20 cellular contexts compared by ENCODE assay signal in genomic region chr13:24131749-24132148, GRCh38. TPM values are rescaled to one million over a fixed set of nuclear protein-coding genes. Genes with fewer than 3 reads are reported as not detected.
DNase-seq lines count a peak whose midpoint lies in the region; ATAC-seq, FAIRE-seq and TF ChIP-seq lines count a peak whose summit lies in the region.
"Had no signal": no experiment of that assay in that cellular context is flagged by ENCODE, and none has a peak within 500 bp of the region (broad histone marks: within the 10 kb centered on the region; RNA-seq: fewer than 3 reads in every experiment).

No MANE protein-coding gene starts in this region.

- H3K36me3 ChIP-seq in H1 (ENCODE audit: control insufficient read depth in 2 of 4, insufficient read depth in 4 of 4, low read length in 3 of 4) = no peaks in the 10 kb centered on the region; a peak in 1 of 8 replicates
- H3K36me3 ChIP-seq: BLaER1 treated with 17β-estradiol and CSF1 and Interleukin-3, amounts not matched to agents 10 nM and 100 nM; HAP-1 had no signal

- H3K9ac ChIP-seq in H1 (replicated peaks in 1 of 4; ENCODE audit: extremely low read depth in 1 of 4, low read depth in 3 of 4, low read length in 3 of 4) = no peak overlapping the region
- H3K9ac ChIP-seq: BLaER1 treated with 17β-estradiol and CSF1 and Interleukin-3, amounts not matched to agents 10 nM and 100 nM had no signal

- no peak for TF ChIP-seq POLR2A in H1 (IDR thresholded peaks at IDR 0.05; ENCODE audit: control extremely low read depth in 1 of 2, low read depth in 2 of 2, low read length in 2 of 2)

- no peak overlapping the region for H3K27ac ChIP-seq in H1 (ENCODE audit: low read depth, low read length)
- H3K27ac ChIP-seq: BLaER1 treated with 17β-estradiol and CSF1 and Interleukin-3, amounts not matched to agents 10 nM and 100 nM had no signal

- H4K8ac ChIP-seq in H1 (ENCODE audit: extremely low read depth, insufficient read depth, low read length) = no peak overlapping the region

- no peaks in the 10 kb centered on the region for H3K23me2 ChIP-seq in H1 (ENCODE audit: low read depth, low read length)

- POLR2A ChIA-PET in activated CD4-positive, alpha-beta T cell treated with anti-CD3 and anti-CD28 coated beads for 36 hours (lab: Charles Lee) = no interaction called here
- POLR2A ChIA-PET in activated CD4-positive, alpha-beta T cell treated with anti-CD3 and anti-CD28 coated beads, Interleukin-2, amount 10 ng/mL, durations not matched to agents 7 days and 5 days (lab: Charles Lee) = no interaction called here
- POLR2A ChIA-PET in H1 (lab: Charles Lee; ENCODE audit: partially characterized antibody) = interaction anchor here (0.6 kb wide), 1 partner anchor 116 kb away, joined by 3 read pairs; no protein-coding TSS in a partner anchor

- no peak overlapping the region for H4K91ac ChIP-seq in H1 (replicated peaks; ENCODE audit: insufficient read length, low read length)

- no peak overlapping the region for H3K4ac ChIP-seq in H1 (replicated peaks; ENCODE audit: insufficient read length, low read depth, low read length)

- H3K4me2 ChIP-seq in H1 (ENCODE audit: insufficient read depth in 1 of 2, low read depth in 2 of 2, low read length in 2 of 2) = no peak overlapping the region
- H3K4me2 ChIP-seq: BLaER1 treated with 17β-estradiol and CSF1 and Interleukin-3, amounts not matched to agents 10 nM and 100 nM had no signal

- no peak for FAIRE-seq in H1 (lab: Jason Lieb, UNC)
- FAIRE-seq: GM12878, HTR-8/SVneo had no signal

- no peaks in the 10 kb centered on the region for H3K79me1 ChIP-seq in H1 (ENCODE audit: low read depth, low read length)

- H4K20me1 ChIP-seq in H1 (replicated peaks in 1 of 2; ENCODE audit: control insufficient read depth in 1 of 2, insufficient read depth in 2 of 2, low read length in 2 of 2) = no peaks in the 10 kb centered on the region
- H4K20me1 ChIP-seq: BLaER1 treated with 17β-estradiol and CSF1 and Interleukin-3, amounts not matched to agents 10 nM and 100 nM had no signal

- H2AFZ ChIP-seq in H1 (ENCODE audit: low read length) = no peak overlapping the region

- H3K27me3 ChIP-seq in H1 (replicated peaks in 1 of 4; ENCODE audit: control insufficient read depth in 3 of 4, extremely low read depth in 1 of 4, insufficient read depth in 3 of 4, low read length in 3 of 4) = no peaks in the 10 kb centered on the region
- H3K27me3 ChIP-seq: BLaER1 treated with 17β-estradiol and CSF1 and Interleukin-3, amounts not matched to agents 10 nM and 100 nM had no signal

- no peak overlapping the region for H3K18ac ChIP-seq in H1 (ENCODE audit: extremely low read depth, low read length)

- WGBS in H1 (ENCODE audit: extremely low coverage in 1 of 2, insufficient coverage in 1 of 2, insufficient read length in 1 of 2, insufficient replicate concordance in 2 of 2, low coverage in 1 of 2, low lambda C conversion rate in 2 of 2, missing lambda C conversion rate in 1 of 2), 2 experiments = 53% methylated on average over 1 of the region's 1 CpG; no CpG with 5 or more reads in 1 of the 2 experiments

- H2AK5ac ChIP-seq in H1 (ENCODE audit: low read depth, low read length) = 0 out of 2 replicates have a peak overlapping the region, but pooled peaks have one; percentile 17

- no peak overlapping the region; the same call in 1 of the 2 replicates for H2BK12ac ChIP-seq in H1 (ENCODE audit: low read depth, low read length)

- H3K79me2 ChIP-seq in H1 (ENCODE audit: control insufficient read depth in 1 of 2, insufficient read depth in 2 of 2, low read length in 2 of 2) = no peaks in the 10 kb centered on the region

- TF ChIP-seq CTCF in H1 (IDR thresholded peaks at IDR 0.05; ENCODE audit: control extremely low read depth in 1 of 3, insufficient read depth in 1 of 3, low read depth in 1 of 3, low read length in 3 of 3) = no peak
- no peak for TF ChIP-seq CTCF in omental fat pad (IDR thresholded peaks at IDR 0.05)

- ATAC-seq in activated CD4-positive, alpha-beta T cell treated with anti-CD3 and anti-CD28 coated beads for 36 hours = no peak
- ATAC-seq in omental fat pad (ENCODE audit: low FRiP score) (no peak), HG02852 (IDR thresholded peaks at IDR 0.05; ENCODE audit: unreplicated experiment) (no peak)
- ATAC-seq: GM12878 had no signal

- H4K5ac ChIP-seq in H1 (ENCODE audit: insufficient read length, low read depth, low read length) = no peak overlapping the region

- peaks cover 2% of the 10 kb centered on the region for H3K36me3 Mint-ChIP-seq in activated CD4-positive, alpha-beta T cell treated with anti-CD3 and anti-CD28 coated beads for 36 hours (ENCODE audit: low read depth)
- peaks cover 2% of the 10 kb centered on the region for H3K36me3 Mint-ChIP-seq in activated CD4-positive, alpha-beta T cell treated with anti-CD3 and anti-CD28 coated beads, Interleukin-2, amount 10 ng/mL, durations not matched to agents 7 days and 5 days (ENCODE audit: low read depth)
- H3K36me3 Mint-ChIP-seq: CD4-positive, CD25-positive, alpha-beta regulatory T cell had no signal

- H3K4me1 Mint-ChIP-seq in activated CD4-positive, alpha-beta T cell treated with anti-CD3 and anti-CD28 coated beads for 36 hours = peaks cover 6% of the 10 kb centered on the region
- peaks cover 13% of the 10 kb centered on the region for H3K4me1 Mint-ChIP-seq in activated CD4-positive, alpha-beta T cell treated with anti-CD3 and anti-CD28 coated beads, Interleukin-2, amount 10 ng/mL, durations not matched to agents 7 days and 5 days
- H3K4me1 Mint-ChIP-seq: B cell had no signal

- no peak overlapping the region for H2BK120ac ChIP-seq in H1 (replicated peaks; ENCODE audit: low read depth, low read length)

- H3K14ac ChIP-seq in H1 (ENCODE audit: insufficient read length) = no peak overlapping the region

- no peak overlapping the region for H3K23ac ChIP-seq in H1 (ENCODE audit: insufficient read length)

- peaks cover 0 to 7% (median 2%) of the 10 kb centered on the region in 4 experiments; a peak in 1 of 7 replicates for H3K4me1 ChIP-seq in H1 (replicated peaks in 1 of 4; ENCODE audit: control insufficient read depth in 3 of 4, insufficient read depth in 4 of 4, low read length in 3 of 4)
- H3K4me1 ChIP-seq: HAP-1 had no signal

- intact Hi-C loops in activated CD4-positive, alpha-beta T cell treated with anti-CD3 and anti-CD28 coated beads for 36 hours (cut with DNase I, micrococcal nuclease) = no loop called here

- H3K4me3 Mint-ChIP-seq in activated CD4-positive, alpha-beta T cell treated with anti-CD3 and anti-CD28 coated beads for 36 hours = no peak overlapping the region
- no peak overlapping the region for H3K4me3 Mint-ChIP-seq in activated CD4-positive, alpha-beta T cell treated with anti-CD3 and anti-CD28 coated beads, Interleukin-2, amount 10 ng/mL, durations not matched to agents 7 days and 5 days
- H3K4me3 Mint-ChIP-seq: B cell; CD4-positive, CD25-positive, alpha-beta regulatory T cell; CD8-positive, alpha-beta memory T cell had no signal

- TF ChIP-seq EP300 in H1 (IDR thresholded peaks at IDR 0.05; ENCODE audit: borderline replicate concordance in 1 of 2, low read depth in 2 of 2, low read length in 2 of 2) = no peak

- no peak overlapping the region for H2BK20ac ChIP-seq in H1 (ENCODE audit: low read length)

- no peak overlapping the region for H2BK5ac ChIP-seq in H1 (ENCODE audit: low read depth, low read length)

- no peak overlapping the region for H2BK15ac ChIP-seq in H1 (ENCODE audit: low read length)

- H3K27ac Mint-ChIP-seq in activated CD4-positive, alpha-beta T cell treated with anti-CD3 and anti-CD28 coated beads for 36 hours = no peak overlapping the region
- H3K27ac Mint-ChIP-seq in activated CD4-positive, alpha-beta T cell treated with anti-CD3 and anti-CD28 coated beads, Interleukin-2, amount 10 ng/mL, durations not matched to agents 7 days and 5 days = no peak overlapping the region
- H3K27ac Mint-ChIP-seq: B cell had no signal

- no peak overlapping the region for H3K4me3 ChIP-seq in H1 (ENCODE audit: extremely low read depth in 1 of 4, insufficient read depth in 2 of 4, low read depth in 3 of 4, low read length in 4 of 4)
- H3K4me3 ChIP-seq: BLaER1 treated with 17β-estradiol and CSF1 and Interleukin-3, amounts not matched to agents 10 nM and 100 nM; GM12878; HAP-1 had no signal

- peaks cover 12% of the 10 kb centered on the region for H3K9me3 Mint-ChIP-seq in activated CD4-positive, alpha-beta T cell treated with anti-CD3 and anti-CD28 coated beads for 36 hours (ENCODE audit: low read depth)
- H3K9me3 Mint-ChIP-seq in activated CD4-positive, alpha-beta T cell treated with anti-CD3 and anti-CD28 coated beads, Interleukin-2, amount 10 ng/mL, durations not matched to agents 7 days and 5 days = peaks cover 11% of the 10 kb centered on the region

- peaks cover 8 to 9% of the 10 kb centered on the region in 2 experiments for H3K9me3 ChIP-seq in H1 (ENCODE audit: insufficient read depth in 2 of 2, low read depth in 1 of 2, low read length in 1 of 2)

- no peak for TF ChIP-seq RAD21 in H1 (IDR thresholded peaks at IDR 0.05 in 1 of 2, conservative IDR thresholded peaks at IDR 0.05 in 1 of 2; ENCODE audit: low read depth in 2 of 2, low read length in 2 of 2)

- peaks cover 12% of the 10 kb centered on the region for H3K27me3 Mint-ChIP-seq in activated CD4-positive, alpha-beta T cell treated with anti-CD3 and anti-CD28 coated beads for 36 hours
- peaks cover 2% of the 10 kb centered on the region for H3K27me3 Mint-ChIP-seq in activated CD4-positive, alpha-beta T cell treated with anti-CD3 and anti-CD28 coated beads, Interleukin-2, amount 10 ng/mL, durations not matched to agents 7 days and 5 days

- no peak overlapping the region for H3K56ac ChIP-seq in H1 (replicated peaks; ENCODE audit: insufficient read length, low read depth, low read length)

- peak; percentile 21 for DNase-seq in activated CD4-positive, alpha-beta T cell treated with anti-CD3 and anti-CD28 coated beads for 36 hours
- no peak for DNase-seq in activated CD4-positive, alpha-beta T cell treated with anti-CD3 and anti-CD28 coated beads, Interleukin-2, amount 10 ng/mL, durations not matched to agents 7 days and 5 days
- DNase-seq in M059J (ENCODE audit: low read depth) = peak; percentile 10
- no peak for DNase-seq in H1 (ENCODE audit: low read depth in 1 of 2, low spot score in 2 of 2)
- no peak for DNase-seq in omental fat pad (ENCODE audit: low spot score)
- DNase-seq in SW 1271 (lab: John Stamatoyannopoulos, UW) = no peak
- DNase-seq: CD4-positive, CD25-positive, alpha-beta regulatory T cell; CD8-positive, alpha-beta memory T cell; COR-L47; DMS153; DND-41; EL; IMR-90; KBM-7 had no signal

- CTCF ChIA-PET in activated CD4-positive, alpha-beta T cell treated with anti-CD3 and anti-CD28 coated beads for 36 hours (lab: Charles Lee) = interaction anchor here (0.6 to 1.6 kb wide), 2 partner anchors 14 to 274 kb away, joined by 3 to 8 read pairs; no protein-coding TSS in a partner anchor
- CTCF ChIA-PET in activated CD4-positive, alpha-beta T cell treated with anti-CD3 and anti-CD28 coated beads, Interleukin-2, amount 10 ng/mL, durations not matched to agents 7 days and 5 days (lab: Charles Lee) = interaction anchor here (1.2 to 2.3 kb wide), 2 partner anchors 10 to 12 kb away, joined by 6 to 8 read pairs; no protein-coding TSS in a partner anchor
- CTCF ChIA-PET in H1 (lab: Charles Lee; ENCODE audit: partially characterized antibody) = interaction anchor here (0.7 to 1.0 kb wide), 3 partner anchors 44 to 96 kb away, joined by 3 read pairs; no protein-coding TSS in a partner anchor

RNA-seq across cellular contexts. Expression of gene SPATA13, which starts 28.8 kb away (rescaled TPM):
- total RNA-seq in activated CD4-positive, alpha-beta T cell treated with anti-CD3 and anti-CD28 coated beads for 36 hours = 10 to 100 TPM; 47.6 to 51.5 TPM
- 10 to 100 TPM; 68.4 to 72.6 TPM for total RNA-seq in activated CD4-positive, alpha-beta T cell treated with anti-CD3 and anti-CD28 coated beads, Interleukin-2, amount 10 ng/mL, durations not matched to agents 7 days and 5 days
- 4.1 and 7.1 TPM in 2 replicates for total RNA-seq in M059J (2014; rRNA removed; shearing (Covaris generic))
- 30.5 and 30.9 TPM in 2 replicates for total RNA-seq in H1 (2021; fragmentation: NEBNext Ultra II Directional; extraction: Animal tissue kit (Norgen Biotek cat#: 25700))
- 12.6 and 17.8 TPM in 2 replicates for polyA plus RNA-seq in H1 (2011; rRNA removed)
- polyA plus RNA-seq in H1 (2011; cell fraction: cytosol; rRNA removed) = 13.3 TPM
- polyA plus RNA-seq in H1 (2011; cell fraction: nucleus; rRNA removed) = 16.8 TPM
- polyA plus RNA-seq in H1 (2012, experiment 1 of 2) = 7.9 to 13.8 TPM (median 10.8 TPM) in 4 replicates
- 1.3 TPM for polyA plus RNA-seq in H1 (2012, experiment 2 of 2)
- polyA plus RNA-seq in H1 (2013, experiment 1 of 2) = 12.8 TPM
- polyA plus RNA-seq in H1 (2013, experiment 2 of 2) = 12.2 TPM
- polyA minus RNA-seq in H1 (2011; rRNA and poly(A)+ RNA removed) = 19.4 and 28.5 TPM in 2 replicates
- 22.5 TPM for polyA minus RNA-seq in H1 (2011; cell fraction: cytosol; rRNA and poly(A)+ RNA removed)
- polyA minus RNA-seq in H1 (2011; cell fraction: nucleus; rRNA and poly(A)+ RNA removed) = 40.8 TPM
- 10 to 100 TPM in 3 of 4 donors, 1 to 10 TPM in 1; 9.0 to 46.0 (median 18.7) TPM for total RNA-seq in omental fat pad

Comparison
In these comparisons a context has a peak if more than half of its experiments do, and no peak if none do; other contexts are left out.
1. DNase-seq: peak in activated CD4-positive, alpha-beta T cell treated with anti-CD3 and anti-CD28 coated beads for 36 hours (single experiment) and M059J (single experiment); none in activated CD4-positive, alpha-beta T cell treated with anti-CD3 and anti-CD28 coated beads, Interleukin-2, amount 10 ng/mL, durations not matched to agents 7 days and 5 days (single experiment), H1 (0 of 2), omental fat pad (single experiment) and SW 1271 (0 of 2).